In the genomic region with DNA sequence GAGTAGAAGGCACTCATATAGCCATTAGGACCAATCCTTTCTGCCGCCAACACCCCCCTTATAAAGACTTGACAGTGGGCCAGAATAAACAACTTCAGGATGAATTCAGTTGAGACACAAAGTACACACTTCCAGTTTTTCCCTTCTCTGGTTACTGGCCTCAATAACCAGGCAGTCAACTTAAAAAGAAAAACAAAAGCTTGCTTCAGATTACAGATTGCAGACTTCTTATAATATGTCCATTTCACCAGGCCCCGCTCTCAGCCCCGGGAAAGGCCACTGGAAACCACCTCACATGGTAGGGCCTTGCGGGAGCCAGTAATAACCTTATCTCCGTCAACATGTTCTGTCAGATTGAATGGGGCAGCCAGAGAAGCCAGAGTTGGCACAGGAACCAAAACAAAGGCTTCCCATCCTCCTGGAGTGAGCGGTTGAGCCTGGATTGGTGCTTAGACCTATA, we compare ENCODE assay signal across 1 cellular context.
TF ChIP-seq lines count a peak whose summit lies in the region.

No MANE protein-coding gene starts in this region.

TF ChIP-seq in HEK293, 187 proteins besides CTCF, POLR2A, EP300 and RAD21 (continued from another document):
- TF ChIP-seq, protein P1, sequence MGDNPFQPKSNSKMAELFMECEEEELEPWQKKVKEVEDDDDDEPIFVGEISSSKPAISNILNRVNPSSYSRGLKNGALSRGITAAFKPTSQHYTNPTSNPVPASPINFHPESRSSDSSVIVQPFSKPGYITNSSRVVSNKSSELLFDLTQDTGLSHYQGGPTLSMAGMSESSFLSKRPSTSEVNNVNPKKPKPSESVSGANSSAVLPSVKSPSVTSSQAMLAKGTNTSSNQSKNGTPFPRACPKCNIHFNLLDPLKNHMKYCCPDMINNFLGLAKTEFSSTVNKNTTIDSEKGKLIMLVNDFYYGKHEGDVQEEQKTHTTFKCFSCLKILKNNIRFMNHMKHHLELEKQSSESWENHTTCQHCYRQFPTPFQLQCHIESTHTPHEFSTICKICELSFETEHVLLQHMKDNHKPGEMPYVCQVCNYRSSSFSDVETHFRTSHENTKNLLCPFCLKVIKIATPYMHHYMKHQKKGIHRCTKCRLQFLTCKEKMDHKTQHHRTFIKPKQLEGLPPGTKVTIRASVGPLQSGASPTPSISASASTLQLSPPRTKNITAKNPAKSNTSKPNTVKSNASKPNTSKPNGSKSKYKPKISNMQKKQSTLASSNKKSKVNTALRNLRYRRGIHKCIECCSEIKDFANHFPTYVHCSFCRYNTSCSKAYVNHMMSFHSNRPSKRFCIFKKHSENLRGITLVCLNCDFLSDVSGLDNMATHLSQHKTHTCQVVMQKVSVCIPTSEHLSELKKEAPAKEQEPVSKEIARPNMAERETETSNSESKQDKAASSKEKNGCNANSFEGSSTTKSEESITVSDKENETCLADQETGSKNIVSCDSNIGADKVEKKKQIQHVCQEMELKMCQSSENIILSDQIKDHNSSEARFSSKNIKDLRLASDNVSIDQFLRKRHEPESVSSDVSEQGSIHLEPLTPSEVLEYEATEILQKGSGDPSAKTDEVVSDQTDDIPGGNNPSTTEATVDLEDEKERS (tag by site-specific recombination; IDR thresholded peaks at IDR 0.05): no peak
- no peak for TF ChIP-seq ZNF133 (tag by site-specific recombination; IDR thresholded peaks at IDR 0.05)
- TF ChIP-seq ZNF785 (tag by site-specific recombination; IDR thresholded peaks at IDR 0.05): no peak
- no peak for TF ChIP-seq ZNF280C (tag by site-specific recombination; IDR thresholded peaks at IDR 0.05)
- no peak for TF ChIP-seq ZNF701 (tag by site-specific recombination; IDR thresholded peaks at IDR 0.05)
- no peak for TF ChIP-seq REST (tag by site-specific recombination; IDR thresholded peaks at IDR 0.05)
- no peak for TF ChIP-seq RBAK (tag by site-specific recombination; IDR thresholded peaks at IDR 0.05)
